8 cellular contexts compared by ENCODE assay signal in the genomic region with DNA sequence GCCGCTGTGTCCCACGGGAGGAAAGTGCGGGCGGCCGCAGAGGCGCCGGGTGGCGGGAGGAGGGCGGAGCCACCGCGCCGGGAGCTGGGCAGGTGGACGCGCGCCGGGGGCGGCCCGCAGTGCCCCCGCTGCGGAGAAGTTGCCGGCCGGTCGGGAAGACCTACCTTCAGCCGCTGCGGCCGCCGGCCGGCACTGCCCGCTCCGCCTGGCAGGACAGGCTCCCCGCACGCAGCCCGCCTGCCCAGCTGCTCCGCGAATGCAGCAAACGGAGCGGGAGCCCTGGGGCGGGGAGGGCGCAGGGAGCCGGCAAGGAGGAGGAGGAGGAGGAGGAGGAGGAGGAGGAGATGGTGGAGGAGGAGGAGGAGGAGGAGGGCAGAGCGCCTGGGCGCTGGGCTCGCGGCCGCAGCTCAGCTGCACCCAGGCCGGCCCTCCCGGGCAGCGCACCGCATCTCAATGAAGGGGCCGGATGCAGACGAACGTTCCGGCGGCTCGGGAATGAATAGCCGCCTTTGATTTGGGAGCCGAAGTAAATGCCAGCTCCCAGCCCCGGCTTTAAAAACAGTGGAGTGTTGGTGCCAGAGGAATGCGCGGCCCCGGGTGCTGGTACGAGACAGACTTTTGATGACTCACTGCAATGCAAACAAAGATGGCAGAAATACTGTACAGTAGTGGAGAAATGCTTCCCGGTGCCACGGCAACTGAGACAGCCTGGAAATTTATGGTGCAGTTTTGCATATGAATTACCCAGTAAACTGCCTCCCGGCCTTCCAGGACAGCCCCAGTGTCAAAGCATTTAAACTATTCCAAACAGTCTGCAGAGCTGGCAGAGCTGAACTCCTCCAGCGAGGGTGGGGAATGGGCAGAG. TPM values are rescaled to one million over a fixed set of nuclear protein-coding genes. Genes with fewer than 3 reads are reported as not detected.
DNase-seq lines count a peak whose midpoint lies in the region; ATAC-seq and TF ChIP-seq lines count a peak whose summit lies in the region.

No MANE protein-coding gene starts in this region.

- H3K9me3 ChIP-seq in PC-3 (ENCODE audit: low read length), result no peaks in the 10 kb centered on the region

- DNase-seq in CD1c-positive myeloid dendritic cell (ENCODE audit: extremely low spot score) (peak; percentile 63), HPDE6-E6E7 (ENCODE audit: extremely low spot score) (peak; percentile 79), PC-3 (peak; percentile 88), chondrocyte (ENCODE audit: low spot score) (peak; percentile 94), inferior parietal cortex (ENCODE audit: extremely low spot score) (peak; percentile 87), sciatic nerve (ENCODE audit: low spot score) (peak; percentile 79)
- no peak for DNase-seq in effector CD4-positive, alpha-beta T cell

- H2AFZ ChIP-seq in PC-3 (ENCODE audit: low read length), result peak overlapping the region; percentile 63

- H3K4me2 ChIP-seq in PC-3 (ENCODE audit: low read length), result peak overlapping the region; percentile 90

- POLR2A ChIA-PET in PC-3 (lab: Charles Lee; ENCODE audit: unreplicated experiment), result interaction anchor here (0.6 kb wide), 1 partner anchor 91 kb away, joined by 7 read pairs; the partner anchor contains the start of gene UBAC1

- H3K4me1 Mint-ChIP-seq in chondrocyte (ENCODE audit: low read depth), result peaks cover 46% of the 10 kb centered on the region

- H3K36me3 Mint-ChIP-seq in chondrocyte (ENCODE audit: low read depth), result no peaks in the 10 kb centered on the region

- H3K27ac ChIP-seq in PC-3 (ENCODE audit: low read length), result peak overlapping the region; percentile 79

- H3K4me1 ChIP-seq in PC-3 (ENCODE audit: insufficient read depth, low read length), result peaks cover 17% of the 10 kb centered on the region

- ATAC-seq in PC-3, result peak; percentile 78
- ATAC-seq in sciatic nerve, result peak; percentile 67
- no peak for ATAC-seq in HG02840 (IDR thresholded peaks at IDR 0.05; ENCODE audit: low FRiP score, unreplicated experiment)

- H3K9ac ChIP-seq in PC-3 (ENCODE audit: low read length), result peak overlapping the region; percentile 69

- H3K27ac Mint-ChIP-seq in chondrocyte (ENCODE audit: unreplicated experiment), result peak overlapping the region; percentile 90

- no peaks in the 10 kb centered on the region for H3K27me3 ChIP-seq in PC-3 (ENCODE audit: low read length)

- H3K79me2 ChIP-seq in PC-3 (ENCODE audit: low read length), result peaks cover 9% of the 10 kb centered on the region; the same call in 1 of the 2 replicates

- CTCF ChIA-PET in PC-3 (lab: Charles Lee), result interaction anchor here (0.6 kb wide), 1 partner anchor 252 kb away, joined by 3 read pairs; no protein-coding TSS in a partner anchor

- no TSS peak for BruUV-seq in PC-3 (replicated peaks; lab: Mats Ljungman, UMichigan)

- no peaks in the 10 kb centered on the region for H3K9me3 Mint-ChIP-seq in chondrocyte (ENCODE audit: low read depth)

- H4K20me1 ChIP-seq in PC-3 (ENCODE audit: low read length), result no peaks in the 10 kb centered on the region

- TF ChIP-seq CTCF in PC-3 (conservative IDR thresholded peaks at IDR 0.05; ENCODE audit: low read depth, low read length) (no peak), chondrocyte (IDR thresholded peaks at IDR 0.05) (no peak)

- H3F3A ChIP-seq in PC-3 (ENCODE audit: low read length, unreplicated experiment), result no peaks in the 10 kb centered on the region

- no peaks in the 10 kb centered on the region for H3K36me3 ChIP-seq in PC-3 (ENCODE audit: low read depth, low read length)

- peak overlapping the region; percentile 82 for H3K4me3 ChIP-seq in PC-3 (ENCODE audit: low read length)

- intact Hi-C loops in PC-3 (cut with micrococcal nuclease), result loop anchor here (1.0 to 2.0 kb wide), 2 partner anchors 59 to 90 kb away; partner anchors contain the start of gene UBAC1
- intact Hi-C loops in sciatic nerve (cut with DNase I), result no loop called here

- H3K27me3 Mint-ChIP-seq in chondrocyte (ENCODE audit: low read depth), result no peaks in the 10 kb centered on the region

- H3K4me3 Mint-ChIP-seq in chondrocyte (ENCODE audit: unreplicated experiment), result peak overlapping the region; percentile 62

- no peaks in the 10 kb centered on the region for H3K9me2 ChIP-seq in PC-3 (replicated peaks; ENCODE audit: low read length)

RNA-seq across cellular contexts. Expression of gene NACC2, which starts 43.3 kb away (rescaled TPM):
- total RNA-seq in PC-3 (2014; rRNA removed), result 12.3 and 16.5 TPM in 2 replicates
- 42.6 to 52.4 TPM (median 51.0 TPM) in 3 replicates for total RNA-seq in chondrocyte
- total RNA-seq in sciatic nerve, result 56.8 TPM
